12 cellular contexts compared by ENCODE assay signal in the genomic region with DNA sequence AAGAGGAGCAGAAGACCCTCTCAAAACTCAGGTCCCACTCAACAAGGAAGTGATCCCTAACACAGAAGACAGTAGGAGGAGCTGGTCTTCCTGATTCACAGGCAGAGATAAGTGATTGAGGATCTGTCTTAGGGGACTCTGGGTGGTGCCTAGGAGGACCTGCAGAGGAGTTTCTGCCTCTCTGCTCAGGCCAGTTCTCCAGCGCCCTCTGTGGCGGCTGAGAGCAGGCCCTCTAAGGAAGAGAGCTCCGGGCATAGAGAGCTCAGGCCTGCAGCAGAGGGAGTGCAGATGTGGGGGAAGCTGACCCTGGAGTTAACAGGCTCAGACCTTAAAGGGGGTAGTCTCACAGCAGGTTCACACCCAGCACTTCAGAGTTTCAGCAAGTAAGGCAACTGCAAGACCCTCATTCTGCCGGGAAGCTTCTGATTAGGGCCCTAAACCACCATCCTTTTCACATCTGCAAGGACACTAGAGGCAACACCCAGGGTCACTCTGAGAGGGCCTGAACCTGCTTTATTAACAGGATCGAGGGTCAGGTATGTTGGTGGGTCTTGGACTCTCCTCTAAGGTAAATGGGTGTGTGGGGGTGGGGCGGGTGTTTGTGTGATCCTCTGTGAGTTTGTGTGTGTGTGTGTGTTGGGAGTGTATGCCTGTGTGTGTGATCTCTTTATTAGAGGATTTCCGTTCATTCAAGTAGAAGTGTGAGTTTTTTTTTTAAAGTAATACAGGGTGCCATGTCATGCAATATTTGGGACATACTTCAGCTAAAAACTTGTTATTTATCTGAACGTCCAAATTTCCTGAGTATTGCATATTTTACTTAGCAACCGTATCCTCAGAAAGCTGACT.
DNase-seq lines count a peak whose midpoint lies in the region; ATAC-seq and TF ChIP-seq lines count a peak whose summit lies in the region.
"Had no signal": no experiment of that assay in that cellular context is flagged by ENCODE, and none has a peak within 500 bp of the region (broad histone marks: within the 10 kb centered on the region; RNA-seq: fewer than 3 reads in every experiment).

No MANE protein-coding gene starts in this region.

- H3K4me1 ChIP-seq in DOHH2 (ENCODE audit: control insufficient read depth, low read length) (peaks cover 12% of the 10 kb centered on the region), Karpas-422 (ENCODE audit: low read length) (peaks cover 5% of the 10 kb centered on the region), mesendoderm (ENCODE audit: control insufficient read depth, low read depth, low read length) (peaks cover 14% of the 10 kb centered on the region)
- H3K4me1 ChIP-seq: right lobe of liver had no signal

- peaks cover 9% of the 10 kb centered on the region for H3K27me3 ChIP-seq in DOHH2 (ENCODE audit: control insufficient read depth, low read length)
- H3K27me3 ChIP-seq in Karpas-422 (ENCODE audit: low read length): no peaks in the 10 kb centered on the region
- H3K27me3 ChIP-seq in mesendoderm (ENCODE audit: insufficient read depth, low read length, poor library complexity): no peaks in the 10 kb centered on the region
- H3K27me3 ChIP-seq: right lobe of liver had no signal

- H3K79me1 ChIP-seq in mesendoderm (ENCODE audit: low read length): no peaks in the 10 kb centered on the region

- DNase-seq in Karpas-422 (peak; percentile 79), mesendoderm (peak; percentile 97), amniotic stem cell (lab: John Stamatoyannopoulos, UW) (no peak), cardiac septum (ENCODE audit: low spot score) (no peak)
- DNase-seq: activated CD4-positive, CD25-positive, alpha-beta regulatory T cell; NCI-H446 treated with DMSO at 0.1 percent for 48 hours; right lobe of liver had no signal

- no peak overlapping the region for H3K27ac ChIP-seq in DOHH2 (ENCODE audit: low read depth, low read length)
- H3K27ac ChIP-seq in Karpas-422 (ENCODE audit: low read length): no peak overlapping the region
- H3K27ac ChIP-seq in mesendoderm (ENCODE audit: low read depth, low read length): peak overlapping the region; percentile 47
- H3K27ac ChIP-seq: coronary artery, right lobe of liver had no signal

- no peak overlapping the region for H2AK5ac ChIP-seq in mesendoderm (ENCODE audit: low read length)

- H3K79me2 ChIP-seq in DOHH2 (ENCODE audit: control insufficient read depth, low read length): no peaks in the 10 kb centered on the region
- no peaks in the 10 kb centered on the region for H3K79me2 ChIP-seq in Karpas-422 (ENCODE audit: low read length)
- no peaks in the 10 kb centered on the region for H3K79me2 ChIP-seq in mesendoderm (ENCODE audit: control insufficient read depth, insufficient read depth, low read length)

- no CpG with 5 or more reads among the region's 9 CpGs for WGBS in mesendoderm (ENCODE audit: extremely low coverage, insufficient coverage, low lambda C conversion rate)

- H3K9me3 Mint-ChIP-seq in activated T-helper 17 cell treated with anti-CD3 and anti-CD28 coated beads, Interleukin-2, amount 50 U/mL, for 72 hours: no peaks in the 10 kb centered on the region

- no peak overlapping the region for H3K4me3 ChIP-seq in DOHH2 (ENCODE audit: low read length)
- no peak overlapping the region for H3K4me3 ChIP-seq in Karpas-422 (ENCODE audit: low read length)
- no peak overlapping the region for H3K4me3 ChIP-seq in mesendoderm (ENCODE audit: low read length)
- H3K4me3 ChIP-seq: coronary artery, right lobe of liver had no signal

- no peaks in the 10 kb centered on the region for H3K9me3 ChIP-seq in DOHH2 (ENCODE audit: control insufficient read depth, insufficient read depth, low read length)
- no peaks in the 10 kb centered on the region for H3K9me3 ChIP-seq in Karpas-422 (ENCODE audit: low read length)
- H3K9me3 ChIP-seq: right lobe of liver had no signal

- peak overlapping the region; percentile 70 for H2BK5ac ChIP-seq in mesendoderm (ENCODE audit: low read length)

- no peak overlapping the region for H2BK120ac ChIP-seq in mesendoderm (ENCODE audit: low read depth, low read length)

- H3K18ac ChIP-seq in mesendoderm (ENCODE audit: low read length): peak overlapping the region; percentile 65

- peak overlapping the region; percentile 65 for H3K4ac ChIP-seq in mesendoderm (ENCODE audit: low read depth, low read length)

- intact Hi-C loops in cardiac septum (cut with DNase I): no loop called here

- peaks cover 4% of the 10 kb centered on the region for H3K4me1 Mint-ChIP-seq in activated T-helper 17 cell treated with anti-CD3 and anti-CD28 coated beads, Interleukin-2, amount 50 U/mL, for 72 hours

- peak overlapping the region; percentile 15 for H3K4me3 Mint-ChIP-seq in activated T-helper 17 cell treated with anti-CD3 and anti-CD28 coated beads, Interleukin-2, amount 50 U/mL, for 72 hours

- no peak overlapping the region for H2AFZ ChIP-seq in Karpas-422 (ENCODE audit: low read length)

- no peaks in the 10 kb centered on the region for H3K27me3 Mint-ChIP-seq in activated T-helper 17 cell treated with anti-CD3 and anti-CD28 coated beads, Interleukin-2, amount 50 U/mL, for 72 hours

- H4K20me1 ChIP-seq in DOHH2 (ENCODE audit: control insufficient read depth, insufficient read depth, low read depth, low read length): no peaks in the 10 kb centered on the region
- H4K20me1 ChIP-seq in Karpas-422 (ENCODE audit: insufficient read depth, low read depth, low read length): no peaks in the 10 kb centered on the region

- H3K9ac ChIP-seq in Karpas-422 (ENCODE audit: low read length) (peak overlapping the region; percentile 30; the same call in 1 of the 2 replicates), mesendoderm (ENCODE audit: low read length) (peak overlapping the region; percentile 55)

- H3K23ac ChIP-seq in mesendoderm (ENCODE audit: low read length): no peak overlapping the region

- no peak overlapping the region for H3K27ac Mint-ChIP-seq in activated T-helper 17 cell treated with anti-CD3 and anti-CD28 coated beads, Interleukin-2, amount 50 U/mL, for 72 hours

- peak; percentile 52 for TF ChIP-seq CTCF in DOHH2 (IDR thresholded peaks at IDR 0.05; ENCODE audit: low read depth, low read length, poor library complexity, severe bottlenecking)

- H3K56ac ChIP-seq in mesendoderm (ENCODE audit: low read length): peak overlapping the region; percentile 78

- ATAC-seq in activated T-helper 17 cell treated with anti-CD3 and anti-CD28 coated beads, Interleukin-2, amount 50 U/mL, for 72 hours (replicated peaks): no peak
- ATAC-seq in HG02798 (IDR thresholded peaks at IDR 0.05; ENCODE audit: poor library complexity, unreplicated experiment) (no peak), GM18520 (IDR thresholded peaks at IDR 0.05; ENCODE audit: unreplicated experiment) (no peak)

- H3K36me3 ChIP-seq in DOHH2 (ENCODE audit: control insufficient read depth, low read length): no peaks in the 10 kb centered on the region
- H3K36me3 ChIP-seq in Karpas-422 (ENCODE audit: insufficient read depth, low read length): no peaks in the 10 kb centered on the region
- no peaks in the 10 kb centered on the region for H3K36me3 ChIP-seq in mesendoderm (ENCODE audit: control insufficient read depth, insufficient read depth, low read length)
- H3K36me3 ChIP-seq: right lobe of liver had no signal

- H4K8ac ChIP-seq in mesendoderm (ENCODE audit: low read depth, low read length): no peak overlapping the region

- no peak overlapping the region for H4K5ac ChIP-seq in mesendoderm (ENCODE audit: low read length)

- no peak overlapping the region for H3K4me2 ChIP-seq in DOHH2 (ENCODE audit: low read length)
- no peak overlapping the region for H3K4me2 ChIP-seq in Karpas-422 (ENCODE audit: low read depth, low read length, poor library complexity, severe bottlenecking)
- peak overlapping the region; percentile 10 for H3K4me2 ChIP-seq in mesendoderm (ENCODE audit: low read length)

- no peak overlapping the region for H2BK15ac ChIP-seq in mesendoderm (replicated peaks; ENCODE audit: low read depth)

- H3K9me2 ChIP-seq in DOHH2 (replicated peaks; ENCODE audit: control insufficient read depth, low read length) (no peaks in the 10 kb centered on the region), Karpas-422 (replicated peaks; ENCODE audit: insufficient read depth, low read length) (no peaks in the 10 kb centered on the region)

- H3F3A ChIP-seq in DOHH2 (ENCODE audit: control insufficient read depth, insufficient read depth): no peaks in the 10 kb centered on the region

- no peaks in the 10 kb centered on the region for H3K36me3 Mint-ChIP-seq in activated T-helper 17 cell treated with anti-CD3 and anti-CD28 coated beads, Interleukin-2, amount 50 U/mL, for 72 hours (ENCODE audit: low read depth)

Comparison
In these comparisons a context has a peak if more than half of its experiments do, and no peak if none do; other contexts are left out.
1. DNase-seq: peak in Karpas-422 (single experiment) and mesendoderm (single experiment); none in amniotic stem cell (single experiment) and cardiac septum (single experiment).